Comparison of ENCODE assay signal across 8 cellular contexts in genomic region chr3:168040624-168041208, GRCh38. TPM values are rescaled to one million over a fixed set of nuclear protein-coding genes. Genes with fewer than 3 reads are reported as not detected.
DNase-seq lines count a peak whose midpoint lies in the region; ATAC-seq and TF ChIP-seq lines count a peak whose summit lies in the region.

No MANE protein-coding gene starts in this region.

- peak; percentile 84 for ATAC-seq in GM21423 (IDR thresholded peaks at IDR 0.05; ENCODE audit: unreplicated experiment)
- ATAC-seq in HG02678 (IDR thresholded peaks at IDR 0.05; ENCODE audit: unreplicated experiment) = no peak

- no peak overlapping the region for H4K8ac ChIP-seq in mesendoderm (ENCODE audit: low read depth, low read length)

- no peak overlapping the region for H3K18ac ChIP-seq in mesendoderm (ENCODE audit: low read length)

- no peaks in the 10 kb centered on the region for H3K27me3 ChIP-seq in mesendoderm (ENCODE audit: insufficient read depth, low read length, poor library complexity)

- H3K27ac ChIP-seq in mesendoderm (ENCODE audit: low read depth, low read length) = no peak overlapping the region

- no peak overlapping the region for H2BK120ac ChIP-seq in mesendoderm (ENCODE audit: low read depth, low read length)

- TF ChIP-seq CTCF in choroid plexus epithelial cell (conservative IDR thresholded peaks at IDR 0.05; ENCODE audit: low read depth, low read length) = peak; percentile 87

- no peaks in the 10 kb centered on the region for H3K36me3 ChIP-seq in mesendoderm (ENCODE audit: control insufficient read depth, insufficient read depth, low read length)

- no peaks in the 10 kb centered on the region for H3K4me1 ChIP-seq in mesendoderm (ENCODE audit: control insufficient read depth, low read depth, low read length)

- no peak overlapping the region for H2BK5ac ChIP-seq in mesendoderm (ENCODE audit: low read length)

- H2AK5ac ChIP-seq in mesendoderm (ENCODE audit: low read length) = no peak overlapping the region

- H3K56ac ChIP-seq in mesendoderm (ENCODE audit: low read length) = no peak overlapping the region

- H2BK15ac ChIP-seq in mesendoderm (replicated peaks; ENCODE audit: low read depth) = no peak overlapping the region

- WGBS in mesendoderm (ENCODE audit: extremely low coverage, insufficient coverage, low lambda C conversion rate) = 100% methylated on average over 1 of the region's 6 CpGs

- no peak overlapping the region for H3K4ac ChIP-seq in mesendoderm (ENCODE audit: low read depth, low read length)

- no peak overlapping the region for H3K23ac ChIP-seq in mesendoderm (ENCODE audit: low read length)

- H3K79me2 ChIP-seq in mesendoderm (ENCODE audit: control insufficient read depth, insufficient read depth, low read length) = no peaks in the 10 kb centered on the region

- H3K79me1 ChIP-seq in mesendoderm (ENCODE audit: low read length) = no peaks in the 10 kb centered on the region

- H4K5ac ChIP-seq in mesendoderm (ENCODE audit: low read length) = no peak overlapping the region

- no peak overlapping the region for H3K4me2 ChIP-seq in mesendoderm (ENCODE audit: low read length)

- H3K9ac ChIP-seq in mesendoderm (ENCODE audit: low read length) = no peak overlapping the region

- DNase-seq in EH (ENCODE audit: low read depth) (peak; percentile 54), HT-29 (ENCODE audit: low spot score) (peak; percentile 81), NOMO-1 treated with DMSO at 0.1 percent for 48 hours (lab: John Stamatoyannopoulos, UW; ENCODE audit: unreplicated experiment) (peak; percentile 85), choroid plexus epithelial cell (ENCODE audit: low read depth) (peak; percentile 94), mesendoderm (peak; percentile 79), CD1c-positive myeloid dendritic cell (ENCODE audit: extremely low spot score) (no peak)

- H3K4me3 ChIP-seq in choroid plexus epithelial cell (ENCODE audit: low read depth, low read length) (no peak overlapping the region), mesendoderm (ENCODE audit: low read length) (no peak overlapping the region)

RNA-seq across cellular contexts. Expression of gene GOLIM4, which starts 55.0 kb away (rescaled TPM):
- 20.2 and 21.4 TPM in 2 replicates for total RNA-seq in HT-29 (2014; rRNA removed; shearing (Covaris generic))
- polyA plus RNA-seq in mesendoderm (2013, experiment 1 of 2) = 29.3 TPM
- polyA plus RNA-seq in mesendoderm (2013, experiment 2 of 2) = 28.5 TPM
